In genomic region chr16:74472010-74472409, GRCh38 we compare ENCODE assay signal across 1 cellular context.
TF ChIP-seq lines count a peak whose summit lies in the region.

No MANE protein-coding gene starts in this region.

TF ChIP-seq in HepG2, 621 proteins besides CTCF, POLR2A, EP300 and RAD21:
- TF ChIP-seq ZNF652 (CRISPR knock-in tag; IDR thresholded peaks at IDR 0.05; ENCODE audit: borderline replicate concordance, low read depth) (peak; percentile 22; the same call in 1 of the 2 replicates), SNRNP70 (IDR thresholded peaks at IDR 0.05; ENCODE audit: low read depth, low read length) (no peak), ZNF615 (CRISPR knock-in tag; IDR thresholded peaks at IDR 0.05; ENCODE audit: borderline replicate concordance) (no peak)
TF ChIP-seq in HepG2: peak in this region for 1.
